8 cellular contexts compared by ENCODE assay signal in the genomic region with DNA sequence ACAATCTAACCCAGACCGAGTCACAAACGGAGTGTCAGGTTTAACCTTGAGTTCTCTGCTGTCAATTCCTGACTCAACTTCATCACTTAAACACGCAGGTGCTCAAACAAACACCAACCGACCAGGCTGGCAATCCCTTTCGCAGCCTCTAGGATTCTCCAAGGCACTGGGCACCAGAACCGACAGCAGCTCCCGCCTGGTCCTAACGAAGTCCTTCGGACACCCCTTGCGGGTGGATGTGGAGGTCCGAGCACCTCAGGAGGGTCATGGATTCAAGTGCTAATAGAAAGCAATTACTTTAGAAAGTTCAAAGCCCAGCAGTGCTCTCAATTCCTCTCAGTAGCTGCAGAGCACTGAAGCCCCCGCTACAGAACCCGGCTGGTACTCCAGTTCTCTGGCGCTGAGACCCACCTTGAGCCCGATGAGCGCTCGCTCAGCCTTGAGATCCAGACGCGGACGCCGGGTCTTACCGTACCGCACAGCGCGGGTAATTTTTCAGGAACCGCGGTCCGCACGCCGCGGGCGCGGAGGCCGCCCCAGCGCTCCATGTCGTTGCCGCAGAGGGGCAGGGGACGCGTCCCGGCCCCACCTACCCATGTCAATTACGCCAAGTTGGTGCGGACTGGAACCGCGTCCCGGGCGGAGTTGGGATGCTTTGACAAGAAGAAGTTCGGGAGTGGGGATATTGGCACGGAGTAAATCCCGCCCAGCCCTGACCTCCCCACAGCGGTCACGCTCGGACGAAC. TPM values are rescaled to one million over a fixed set of nuclear protein-coding genes. Genes with fewer than 3 reads are reported as not detected.
DNase-seq lines count a peak whose midpoint lies in the region; ATAC-seq and TF ChIP-seq lines count a peak whose summit lies in the region.

No MANE protein-coding gene starts in this region.

- H3K79me2 ChIP-seq in SK-N-SH (ENCODE audit: insufficient read depth) (peaks cover 42% of the 10 kb centered on the region), parathyroid adenoma (no peaks in the 10 kb centered on the region)

- H2AFZ ChIP-seq in SK-N-SH (ENCODE audit: low read depth) (peak overlapping the region; percentile 89), parathyroid adenoma (peak overlapping the region; percentile 86)

- POLR2A ChIA-PET in SK-N-SH (lab: Yijun Ruan, JAX), result no interaction called here

- WGBS in SK-N-SH (ENCODE audit: low lambda C conversion rate), result 3% methylated on average over 12 of the region's 53 CpGs

- H3K36me3 ChIP-seq in SK-N-SH (replicated peaks in 1 of 2; ENCODE audit: control insufficient read depth in 1 of 2, insufficient read depth in 2 of 2, low read length in 1 of 2), result no peaks in the 10 kb centered on the region
- H3K36me3 ChIP-seq in cardiac muscle cell, result no peaks in the 10 kb centered on the region
- no peaks in the 10 kb centered on the region for H3K36me3 ChIP-seq in parathyroid adenoma (ENCODE audit: control insufficient read depth, insufficient read depth, low read length)

- no peaks in the 10 kb centered on the region for H3F3A ChIP-seq in SK-N-SH (replicated peaks; ENCODE audit: insufficient read depth)

- H3K9me2 ChIP-seq in SK-N-SH, result no peaks in the 10 kb centered on the region

- no peaks in the 10 kb centered on the region for H4K20me1 ChIP-seq in SK-N-SH (ENCODE audit: insufficient read depth)

- H3K9me3 ChIP-seq in SK-N-SH (no peaks in the 10 kb centered on the region), cardiac muscle cell (ENCODE audit: low read depth) (no peaks in the 10 kb centered on the region), parathyroid adenoma (ENCODE audit: control insufficient read depth, low read length) (no peaks in the 10 kb centered on the region)

- TF ChIP-seq RAD21 in SK-N-SH (IDR thresholded peaks at IDR 0.05; ENCODE audit: low read length), result peak; percentile 47

- peak; percentile 5 for ATAC-seq in GM21619 (IDR thresholded peaks at IDR 0.05; ENCODE audit: unreplicated experiment)

- peak overlapping the region; percentile 93 to 97 for H3K4me3 ChIP-seq in SK-N-SH (ENCODE audit: low read depth in 2 of 2, low read length in 1 of 2)
- H3K4me3 ChIP-seq in cardiac muscle cell, result peak overlapping the region; percentile 65
- peak overlapping the region; percentile 64 for H3K4me3 ChIP-seq in parathyroid adenoma (ENCODE audit: low read depth, low read length)

- CTCF ChIA-PET in SK-N-SH (lab: Yijun Ruan, JAX), result interaction anchor here (0.5 to 2.0 kb wide), 16 partner anchors 9 to 198 kb away, joined by 3 to 9 read pairs (median 4); a partner anchor contains a TSS

- peak; percentile 55 for DNase-seq in D341Med (ENCODE audit: low spot score)
- DNase-seq in Kasumi-1 (lab: John Stamatoyannopoulos, UW), result peak; percentile 63 to 72
- DNase-seq in SK-N-SH, result peak; percentile 64
- DNase-seq in activated naive CD8-positive, alpha-beta T cell treated with anti-CD3 and anti-CD28 coated beads, Interleukin-2, amount 50 U/mL, for 16 hours (ENCODE audit: low read depth, low spot score), result peak; percentile 8
- DNase-seq in cardiac muscle cell (ENCODE audit: low read depth in 1 of 2, low spot score in 1 of 2), result peak; percentile 60 to 63
- DNase-seq in NCI-H1694 (lab: John Stamatoyannopoulos, UW), result no peak

- TF ChIP-seq CTCF in SK-N-SH (IDR thresholded peaks at IDR 0.05), result peak; percentile 59
- TF ChIP-seq CTCF in cardiac muscle cell (IDR thresholded peaks at IDR 0.05; ENCODE audit: low read depth, low read length), result peak; percentile 48
- peak; percentile 31 for TF ChIP-seq CTCF in parathyroid adenoma (IDR thresholded peaks at IDR 0.05)

- TF ChIP-seq EP300 in SK-N-SH (IDR thresholded peaks at IDR 0.05; ENCODE audit: borderline replicate concordance in 1 of 2, low read depth in 1 of 2, low read length in 1 of 2), result no peak

- H3K4me2 ChIP-seq in SK-N-SH (peak overlapping the region; percentile 87), parathyroid adenoma (ENCODE audit: low read length) (peak overlapping the region; percentile 88)

- H3K9ac ChIP-seq in SK-N-SH, result peak overlapping the region; percentile 77
- no peak overlapping the region for H3K9ac ChIP-seq in parathyroid adenoma

- H3K27ac ChIP-seq in SK-N-SH (ENCODE audit: low read depth in 2 of 2, low read length in 1 of 2), result peak overlapping the region; percentile 72 to 88
- H3K27ac ChIP-seq in cardiac muscle cell, result no peak overlapping the region
- H3K27ac ChIP-seq in parathyroid adenoma, result peak overlapping the region; percentile 63

- H3K27me3 ChIP-seq in SK-N-SH (ENCODE audit: insufficient read depth) (no peaks in the 10 kb centered on the region), cardiac muscle cell (peaks cover 15% of the 10 kb centered on the region), parathyroid adenoma (ENCODE audit: control insufficient read depth, insufficient read depth, low read length) (no peaks in the 10 kb centered on the region)

- H3K4me1 ChIP-seq in SK-N-SH (ENCODE audit: control insufficient read depth in 1 of 2, insufficient read depth in 2 of 2, low read depth in 1 of 2, low read length in 1 of 2) (peaks cover 8 to 9% of the 10 kb centered on the region in 2 experiments; a peak in 3 of 4 replicates), cardiac muscle cell (ENCODE audit: low read depth) (peaks cover 5% of the 10 kb centered on the region), parathyroid adenoma (no peaks in the 10 kb centered on the region)

TF ChIP-seq in SK-N-SH, 30 proteins besides CTCF, POLR2A, EP300 and RAD21 (continues in another document):
- peak; percentile 53; the same call in 1 of the 2 replicates for TF ChIP-seq SIN3A (IDR thresholded peaks at IDR 0.05; ENCODE audit: borderline replicate concordance, low read depth, low read length)
- TF ChIP-seq CHD2 (IDR thresholded peaks at IDR 0.05; ENCODE audit: low read length, partially characterized antibody), result no peak
- no peak for TF ChIP-seq POLR2AphosphoS5 (IDR thresholded peaks at IDR 0.05; ENCODE audit: low read depth, low read length)
- TF ChIP-seq MEF2A (IDR thresholded peaks at IDR 0.05; ENCODE audit: borderline replicate concordance, low read depth), result no peak
- TF ChIP-seq, protein P1, sequence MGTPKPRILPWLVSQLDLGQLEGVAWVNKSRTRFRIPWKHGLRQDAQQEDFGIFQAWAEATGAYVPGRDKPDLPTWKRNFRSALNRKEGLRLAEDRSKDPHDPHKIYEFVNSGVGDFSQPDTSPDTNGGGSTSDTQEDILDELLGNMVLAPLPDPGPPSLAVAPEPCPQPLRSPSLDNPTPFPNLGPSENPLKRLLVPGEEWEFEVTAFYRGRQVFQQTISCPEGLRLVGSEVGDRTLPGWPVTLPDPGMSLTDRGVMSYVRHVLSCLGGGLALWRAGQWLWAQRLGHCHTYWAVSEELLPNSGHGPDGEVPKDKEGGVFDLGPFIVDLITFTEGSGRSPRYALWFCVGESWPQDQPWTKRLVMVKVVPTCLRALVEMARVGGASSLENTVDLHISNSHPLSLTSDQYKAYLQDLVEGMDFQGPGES (IDR thresholded peaks at IDR 0.05; ENCODE audit: low read depth, low read length), result no peak
- TF ChIP-seq FOSL2 (IDR thresholded peaks at IDR 0.05; ENCODE audit: borderline replicate concordance, low read depth), result no peak
- no peak for TF ChIP-seq RFX5 (IDR thresholded peaks at IDR 0.05; ENCODE audit: low read length)
- TF ChIP-seq ELF1 (IDR thresholded peaks at IDR 0.05), result no peak
- TF ChIP-seq, protein P2, sequence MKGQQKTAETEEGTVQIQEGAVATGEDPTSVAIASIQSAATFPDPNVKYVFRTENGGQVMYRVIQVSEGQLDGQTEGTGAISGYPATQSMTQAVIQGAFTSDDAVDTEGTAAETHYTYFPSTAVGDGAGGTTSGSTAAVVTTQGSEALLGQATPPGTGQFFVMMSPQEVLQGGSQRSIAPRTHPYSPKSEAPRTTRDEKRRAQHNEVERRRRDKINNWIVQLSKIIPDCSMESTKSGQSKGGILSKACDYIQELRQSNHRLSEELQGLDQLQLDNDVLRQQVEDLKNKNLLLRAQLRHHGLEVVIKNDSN (IDR thresholded peaks at IDR 0.05; ENCODE audit: borderline replicate concordance, low read depth), result no peak
- TF ChIP-seq SMC3 (IDR thresholded peaks at IDR 0.05; ENCODE audit: low read depth, low read length), result 0 out of 2 replicates have a peak, but pooled peaks have one; percentile 6
- TF ChIP-seq, protein P3, sequence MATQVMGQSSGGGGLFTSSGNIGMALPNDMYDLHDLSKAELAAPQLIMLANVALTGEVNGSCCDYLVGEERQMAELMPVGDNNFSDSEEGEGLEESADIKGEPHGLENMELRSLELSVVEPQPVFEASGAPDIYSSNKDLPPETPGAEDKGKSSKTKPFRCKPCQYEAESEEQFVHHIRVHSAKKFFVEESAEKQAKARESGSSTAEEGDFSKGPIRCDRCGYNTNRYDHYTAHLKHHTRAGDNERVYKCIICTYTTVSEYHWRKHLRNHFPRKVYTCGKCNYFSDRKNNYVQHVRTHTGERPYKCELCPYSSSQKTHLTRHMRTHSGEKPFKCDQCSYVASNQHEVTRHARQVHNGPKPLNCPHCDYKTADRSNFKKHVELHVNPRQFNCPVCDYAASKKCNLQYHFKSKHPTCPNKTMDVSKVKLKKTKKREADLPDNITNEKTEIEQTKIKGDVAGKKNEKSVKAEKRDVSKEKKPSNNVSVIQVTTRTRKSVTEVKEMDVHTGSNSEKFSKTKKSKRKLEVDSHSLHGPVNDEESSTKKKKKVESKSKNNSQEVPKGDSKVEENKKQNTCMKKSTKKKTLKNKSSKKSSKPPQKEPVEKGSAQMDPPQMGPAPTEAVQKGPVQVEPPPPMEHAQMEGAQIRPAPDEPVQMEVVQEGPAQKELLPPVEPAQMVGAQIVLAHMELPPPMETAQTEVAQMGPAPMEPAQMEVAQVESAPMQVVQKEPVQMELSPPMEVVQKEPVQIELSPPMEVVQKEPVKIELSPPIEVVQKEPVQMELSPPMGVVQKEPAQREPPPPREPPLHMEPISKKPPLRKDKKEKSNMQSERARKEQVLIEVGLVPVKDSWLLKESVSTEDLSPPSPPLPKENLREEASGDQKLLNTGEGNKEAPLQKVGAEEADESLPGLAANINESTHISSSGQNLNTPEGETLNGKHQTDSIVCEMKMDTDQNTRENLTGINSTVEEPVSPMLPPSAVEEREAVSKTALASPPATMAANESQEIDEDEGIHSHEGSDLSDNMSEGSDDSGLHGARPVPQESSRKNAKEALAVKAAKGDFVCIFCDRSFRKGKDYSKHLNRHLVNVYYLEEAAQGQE (IDR thresholded peaks at IDR 0.05; ENCODE audit: low read depth, low read length), result no peak
- 0 out of 2 replicates have a peak, but pooled peaks have one; percentile 3 for TF ChIP-seq YY1 (IDR thresholded peaks at IDR 0.05; ENCODE audit: low read depth)

RNA-seq across cellular contexts. Expression of a gene that starts 0.7 kb away (rescaled TPM):
- polyA plus RNA-seq in SK-N-SH (2012; rRNA removed) (21.5 and 32.4 TPM in 2 replicates), cardiac muscle cell (27.0 and 32.3 TPM in 2 replicates)
- 22.5 and 25.9 TPM in 2 replicates for polyA plus RNA-seq in SK-N-SH (2012; cell fraction: cytosol; rRNA removed)
- 10.0 and 18.4 TPM in 2 replicates for polyA plus RNA-seq in SK-N-SH (2012; cell fraction: nucleus; rRNA removed)
- 5.2 and 11.4 TPM in 2 replicates for total RNA-seq in cardiac muscle cell

RNA-seq across cellular contexts. Expression of a gene that starts 43.6 kb away (rescaled TPM):
- 3.6 and 4.9 TPM in 2 replicates for polyA plus RNA-seq in SK-N-SH (2012; rRNA removed)
- polyA plus RNA-seq in SK-N-SH (2012; cell fraction: cytosol; rRNA removed), result 3.5 and 4.5 TPM in 2 replicates
- 3.8 and 8.7 TPM in 2 replicates for polyA plus RNA-seq in SK-N-SH (2012; cell fraction: nucleus; rRNA removed)
- total RNA-seq in cardiac muscle cell, result 0.06 and 0.46 TPM in 2 replicates
- polyA plus RNA-seq in cardiac muscle cell, result 0.31 and 1.6 TPM in 2 replicates
